In genomic region chr2:67159929-67160328, GRCh38 we compare ENCODE assay signal across 17 cellular contexts.
DNase-seq lines count a peak whose midpoint lies in the region; ATAC-seq and TF ChIP-seq lines count a peak whose summit lies in the region.
"Had no signal": no experiment of that assay in that cellular context is flagged by ENCODE, and none has a peak within 500 bp of the region (broad histone marks: within the 10 kb centered on the region; RNA-seq: fewer than 3 reads in every experiment).

No MANE protein-coding gene starts in this region.

- H4K8ac ChIP-seq in H9 (replicated peaks; ENCODE audit: insufficient read length, low read depth, low read length), result no peak overlapping the region

- H3K27me3 Mint-ChIP-seq in H9 (ENCODE audit: low read depth), result no peaks in the 10 kb centered on the region
- no peaks in the 10 kb centered on the region for H3K27me3 Mint-ChIP-seq in activated CD8-positive, alpha-beta T cell treated with anti-CD3 and anti-CD28 coated beads, Interleukin-2, amount 10 ng/mL, durations not matched to agents 7 days and 5 days (ENCODE audit: low read depth)
- H3K27me3 Mint-ChIP-seq: activated CD4-positive, alpha-beta memory T cell treated with anti-CD3 and anti-CD28 coated beads, Interleukin-2, amount 10 ng/mL, durations not matched to agents 7 days and 5 days; stimulated activated memory B cell treated with anti-CD40 and anti-IgM and Interleukin-4, amounts not matched to agents 10 μg/mL and 1 μg/mL and 100 μg/mL, for 72 hours had no signal

- H3K4me3 Mint-ChIP-seq in H9, result no peak overlapping the region
- no peak overlapping the region for H3K4me3 Mint-ChIP-seq in activated CD8-positive, alpha-beta T cell treated with anti-CD3 and anti-CD28 coated beads, Interleukin-2, amount 10 ng/mL, durations not matched to agents 7 days and 5 days
- H3K4me3 Mint-ChIP-seq: activated CD4-positive, alpha-beta memory T cell treated with anti-CD3 and anti-CD28 coated beads, Interleukin-2, amount 10 ng/mL, durations not matched to agents 7 days and 5 days; stimulated activated memory B cell treated with anti-CD40 and anti-IgM and Interleukin-4, amounts not matched to agents 10 μg/mL and 1 μg/mL and 100 μg/mL, for 72 hours had no signal

- WGBS in H9 (ENCODE audit: extremely low coverage, insufficient read length, low lambda C conversion rate), result no CpG with 5 or more reads among the region's 4 CpGs

- H3K36me3 Mint-ChIP-seq in H9 (ENCODE audit: insufficient read depth in 1 of 3, low read depth in 3 of 3), result no peaks in the 10 kb centered on the region
- no peaks in the 10 kb centered on the region for H3K36me3 Mint-ChIP-seq in activated CD8-positive, alpha-beta T cell treated with anti-CD3 and anti-CD28 coated beads, Interleukin-2, amount 10 ng/mL, durations not matched to agents 7 days and 5 days (ENCODE audit: low read depth)
- H3K36me3 Mint-ChIP-seq: stimulated activated memory B cell treated with anti-CD40 and anti-IgM and Interleukin-4, amounts not matched to agents 10 μg/mL and 1 μg/mL and 100 μg/mL, for 72 hours had no signal

- H3K27me3 ChIP-seq in BJ (ENCODE audit: control insufficient read depth, insufficient read depth, low read length) (no peaks in the 10 kb centered on the region), H9 (ENCODE audit: insufficient read depth, low read length) (no peaks in the 10 kb centered on the region)
- H3K27me3 ChIP-seq: colonic mucosa, esophagus squamous epithelium had no signal

- no peaks in the 10 kb centered on the region for H3K9me3 Mint-ChIP-seq in H9
- no peaks in the 10 kb centered on the region for H3K9me3 Mint-ChIP-seq in activated CD8-positive, alpha-beta T cell treated with anti-CD3 and anti-CD28 coated beads, Interleukin-2, amount 10 ng/mL, durations not matched to agents 7 days and 5 days (ENCODE audit: insufficient read depth)
- H3K9me3 Mint-ChIP-seq: activated CD4-positive, alpha-beta memory T cell treated with anti-CD3 and anti-CD28 coated beads, Interleukin-2, amount 10 ng/mL, durations not matched to agents 7 days and 5 days; stimulated activated memory B cell treated with anti-CD40 and anti-IgM and Interleukin-4, amounts not matched to agents 10 μg/mL and 1 μg/mL and 100 μg/mL, for 72 hours had no signal

- no peak overlapping the region for H2BK15ac ChIP-seq in H9 (ENCODE audit: low read depth, low read length)

- H2BK5ac ChIP-seq in H9 (ENCODE audit: insufficient read length, low read length), result no peak overlapping the region

- no peak overlapping the region for H3K56ac ChIP-seq in H9 (ENCODE audit: insufficient read length, low read depth, low read length)

- H2BK12ac ChIP-seq in H9 (ENCODE audit: insufficient read length, low read depth, low read length), result no peak overlapping the region

- no peak overlapping the region for H3K4me2 ChIP-seq in H9 (ENCODE audit: insufficient read depth, insufficient read length, low read length)

- H3K79me1 ChIP-seq in H9 (ENCODE audit: insufficient read depth, low read depth, low read length, poor library complexity, severe bottlenecking), result no peaks in the 10 kb centered on the region

- CTCF ChIA-PET in BJ (lab: Yijun Ruan, JAX), result no interaction called here
- CTCF ChIA-PET in activated CD8-positive, alpha-beta T cell treated with anti-CD3 and anti-CD28 coated beads, Interleukin-2, amount 10 ng/mL, durations not matched to agents 7 days and 5 days (lab: Charles Lee), result no interaction called here

- H2AFZ ChIP-seq in H9 (ENCODE audit: low read length), result no peak overlapping the region

- H3K27ac ChIP-seq in H9 (ENCODE audit: insufficient read length, low read depth, low read length), result no peak overlapping the region
- H3K27ac ChIP-seq: colonic mucosa, esophagus squamous epithelium, lower lobe of right lung, SK-N-MC had no signal

- H3K27ac Mint-ChIP-seq in H9, result no peak overlapping the region
- H3K27ac Mint-ChIP-seq in activated CD8-positive, alpha-beta T cell treated with anti-CD3 and anti-CD28 coated beads, Interleukin-2, amount 10 ng/mL, durations not matched to agents 7 days and 5 days, result no peak overlapping the region
- H3K27ac Mint-ChIP-seq: activated CD4-positive, alpha-beta memory T cell treated with anti-CD3 and anti-CD28 coated beads, Interleukin-2, amount 10 ng/mL, durations not matched to agents 7 days and 5 days; stimulated activated memory B cell treated with anti-CD40 and anti-IgM and Interleukin-4, amounts not matched to agents 10 μg/mL and 1 μg/mL and 100 μg/mL, for 72 hours had no signal

- H2BK120ac ChIP-seq in H9 (ENCODE audit: low read depth, low read length, poor library complexity, severe bottlenecking), result no peak overlapping the region

- no peak overlapping the region for H3K18ac ChIP-seq in H9 (ENCODE audit: insufficient read length, low read depth, low read length)

- POLR2A ChIA-PET in BJ (lab: Charles Lee), result no interaction called here
- POLR2A ChIA-PET in activated CD8-positive, alpha-beta T cell treated with anti-CD3 and anti-CD28 coated beads, Interleukin-2, amount 10 ng/mL, durations not matched to agents 7 days and 5 days (lab: Charles Lee), result no interaction called here

- no peak overlapping the region for H2AK5ac ChIP-seq in H9 (ENCODE audit: insufficient read length, low read length)

- TF ChIP-seq CTCF in BJ (IDR thresholded peaks at IDR 0.05; ENCODE audit: insufficient read depth, low read depth, low read length) (no peak), H9 (conservative IDR thresholded peaks at IDR 0.05) (no peak)

- no peak overlapping the region for H2BK20ac ChIP-seq in H9 (ENCODE audit: low read depth, low read length, poor library complexity, severe bottlenecking)

- no peaks in the 10 kb centered on the region for H3K9me3 ChIP-seq in H9 (ENCODE audit: control insufficient read depth, low read depth, low read length)
- H3K9me3 ChIP-seq: Caco-2, colonic mucosa, esophagus squamous epithelium, lower lobe of right lung had no signal

- no peaks in the 10 kb centered on the region for H4K20me1 ChIP-seq in H9 (ENCODE audit: control insufficient read depth, insufficient read depth, insufficient read length)

- H3K4me3 ChIP-seq in BJ (ENCODE audit: low read depth, low read length), result no peak overlapping the region
- H3K4me3 ChIP-seq: colonic mucosa, esophagus squamous epithelium, lower lobe of right lung, SK-N-MC had no signal

- H3K79me2 ChIP-seq in H9 (ENCODE audit: insufficient read depth, low read length), result 0 out of 2 replicates have a peak, but pooled peaks cover 1% of the 10 kb centered on the region

- H3K4me1 ChIP-seq in H9 (ENCODE audit: insufficient read depth, low read length), result peaks cover 2% of the 10 kb centered on the region; the same call in 1 of the 2 replicates
- H3K4me1 ChIP-seq: Caco-2, colonic mucosa, esophagus squamous epithelium, lower lobe of right lung had no signal

- no peaks in the 10 kb centered on the region for H3K4me1 Mint-ChIP-seq in H9
- H3K4me1 Mint-ChIP-seq in activated CD8-positive, alpha-beta T cell treated with anti-CD3 and anti-CD28 coated beads, Interleukin-2, amount 10 ng/mL, durations not matched to agents 7 days and 5 days (ENCODE audit: low read depth), result no peaks in the 10 kb centered on the region
- H3K4me1 Mint-ChIP-seq: activated CD4-positive, alpha-beta memory T cell treated with anti-CD3 and anti-CD28 coated beads, Interleukin-2, amount 10 ng/mL, durations not matched to agents 7 days and 5 days; stimulated activated memory B cell treated with anti-CD40 and anti-IgM and Interleukin-4, amounts not matched to agents 10 μg/mL and 1 μg/mL and 100 μg/mL, for 72 hours had no signal

- no peak overlapping the region for H3T11ph ChIP-seq in H9 (ENCODE audit: low read length)

- H3K9ac ChIP-seq in H9 (ENCODE audit: extremely low read depth, insufficient read length, low read length), result no peak overlapping the region

- no peak overlapping the region for H3K14ac ChIP-seq in H9 (ENCODE audit: insufficient read depth, low read length)

- H3K23me2 ChIP-seq in H9 (ENCODE audit: insufficient read length, low read depth, low read length, poor library complexity, severe bottlenecking), result no peaks in the 10 kb centered on the region

- no peak for ATAC-seq in HG02571 (IDR thresholded peaks at IDR 0.05; ENCODE audit: unreplicated experiment)
- no peak for ATAC-seq in activated CD8-positive, alpha-beta T cell treated with anti-CD3 and anti-CD28 coated beads, Interleukin-2, amount 10 ng/mL, durations not matched to agents 7 days and 5 days
- no peak for ATAC-seq in GM19463 (IDR thresholded peaks at IDR 0.05; ENCODE audit: unreplicated experiment)
- ATAC-seq: HepG2; lower lobe of right lung; stimulated activated memory B cell treated with anti-CD40 and anti-IgM and Interleukin-4, amounts not matched to agents 10 μg/mL and 1 μg/mL and 100 μg/mL, for 72 hours had no signal

- H3K36me3 ChIP-seq in BJ (ENCODE audit: control insufficient read depth, insufficient read depth, low read length), result no peaks in the 10 kb centered on the region
- H3K36me3 ChIP-seq: colonic mucosa, esophagus squamous epithelium, lower lobe of right lung had no signal

- no peak overlapping the region for H3K23ac ChIP-seq in H9 (ENCODE audit: insufficient read length, low read depth, low read length)

- peak overlapping the region; percentile 78 for H4K5ac ChIP-seq in H9 (ENCODE audit: insufficient read length, low read depth, low read length)

- no peak overlapping the region for H3K4ac ChIP-seq in H9 (ENCODE audit: low read depth, low read length)

- DNase-seq in BJ (ENCODE audit: low read depth) (peak; percentile 19), H9 (no peak), SK-N-DZ (ENCODE audit: low spot score) (peak; percentile 6), left kidney (ENCODE audit: low read depth, low spot score) (peak; percentile 41), NCI-H748 treated with DMSO at 0.1 percent for 48 hours (lab: John Stamatoyannopoulos, UW) (no peak)
- DNase-seq in activated CD8-positive, alpha-beta T cell treated with anti-CD3 and anti-CD28 coated beads, Interleukin-2, amount 10 ng/mL, durations not matched to agents 7 days and 5 days, result no peak
- DNase-seq: activated CD4-positive, alpha-beta memory T cell treated with anti-CD3 and anti-CD28 coated beads, Interleukin-2, amount 10 ng/mL, durations not matched to agents 7 days and 5 days; anterior cingulate cortex; Caco-2; colonic mucosa; esophagus squamous epithelium; lower lobe of right lung had no signal

- no peak overlapping the region for H4K91ac ChIP-seq in H9 (ENCODE audit: insufficient read length, low read depth, low read length)

Comparison
In these comparisons a context has a peak if more than half of its experiments do, and no peak if none do; other contexts are left out.
1. DNase-seq: peak in BJ (single experiment), SK-N-DZ (single experiment) and left kidney (single experiment); none in H9 (single experiment), activated CD8-positive, alpha-beta T cell treated with anti-CD3 and anti-CD28 coated beads, Interleukin-2, amount 10 ng/mL, durations not matched to agents 7 days and 5 days (single experiment) and NCI-H748 treated with DMSO at 0.1 percent for 48 hours (single experiment).